In the genomic region with DNA sequence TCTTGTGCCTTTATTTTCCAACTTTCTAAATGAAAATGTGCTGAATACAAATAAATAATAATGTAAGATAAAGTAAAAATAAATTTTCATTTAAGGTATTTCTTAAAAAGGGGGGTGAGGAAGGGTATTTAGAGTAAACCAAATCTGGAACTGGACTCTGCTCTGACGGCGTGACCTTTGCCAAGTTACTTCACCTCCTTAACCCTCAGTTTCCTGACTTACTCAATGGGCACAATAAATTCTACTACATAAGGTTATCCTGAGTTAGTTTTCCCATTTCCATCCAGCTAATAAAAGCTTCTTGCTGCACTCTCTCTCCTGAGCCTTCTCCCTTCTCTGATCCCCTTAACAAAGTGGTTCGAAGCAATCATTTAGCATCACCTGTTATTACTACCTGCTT, we compare ENCODE assay signal across 8 cellular contexts.
DNase-seq lines count a peak whose midpoint lies in the region; ATAC-seq, FAIRE-seq and TF ChIP-seq lines count a peak whose summit lies in the region.

No MANE protein-coding gene starts in this region.

- no peak overlapping the region for H2AFZ ChIP-seq in K562 (ENCODE audit: low read depth, low read length)

- CTCF ChIA-PET in K562 (lab: Yijun Ruan, JAX; ENCODE audit: low intra/inter-chr PET ratio): interaction anchor here (2.2 kb wide), 1 partner anchor 105 kb away, joined by 10 read pairs; a partner anchor contains a TSS

- intact Hi-C loops in heart right ventricle (cut with DNase I) (loop anchor here in 9 of 10 donors (2.0 to 10.0 kb wide), 8 partner anchors 56 to 466 kb away; a partner anchor contains a TSS), Right ventricle myocardium inferior (cut with DNase I) (loop anchor here (1.0 to 5.0 kb wide), 2 partner anchors 105 to 459 kb away; a partner anchor contains a TSS), K562 (cut with micrococcal nuclease) (loop anchor here (5.0 kb wide), 4 partner anchors 104 to 879 kb away; a partner anchor contains a TSS), upper lobe of right lung (cut with DNase I) (no loop called here)

- TF ChIP-seq POLR2A in K562 (conservative IDR thresholded peaks at IDR 0.05): no peak

- DNase-seq in heart right ventricle: no peak
- DNase-seq in Right ventricle myocardium inferior (ENCODE audit: missing footprints): no peak
- no peak for DNase-seq in K562 (ENCODE audit: extremely low read depth in 1 of 4, low spot score in 3 of 4)
- DNase-seq in upper lobe of right lung: no peak
- no peak for DNase-seq in HT-29 (ENCODE audit: low spot score)
- DNase-seq in WERI-Rb-1: no peak

- in situ Hi-C loops in K562 (cut with MboI): no loop called here

- H3K9me1 ChIP-seq in K562 (ENCODE audit: control insufficient read depth, insufficient read depth, low read length): no peaks in the 10 kb centered on the region

- no peak for ATAC-seq in heart right ventricle
- ATAC-seq in Right ventricle myocardium inferior: no peak
- ATAC-seq in K562: no peak
- no peak for ATAC-seq in upper lobe of right lung
- no peak for ATAC-seq in HG02884 (IDR thresholded peaks at IDR 0.05; ENCODE audit: unreplicated experiment)

- peaks cover 0 to 23% (median 17%) of the 10 kb centered on the region in 9 donors for H3K4me1 ChIP-seq in heart right ventricle
- H3K4me1 ChIP-seq in K562 (replicated peaks in 1 of 2; ENCODE audit: control insufficient read depth in 2 of 2, insufficient read depth in 2 of 2, low read length in 2 of 2): peaks cover 0 to 2% of the 10 kb centered on the region in 2 experiments; a peak in 1 of 5 replicates
- H3K4me1 ChIP-seq in muscle layer of duodenum (ENCODE audit: control insufficient read depth in 1 of 2, insufficient read depth in 2 of 2, low read length in 2 of 2): peaks cover 5 to 6% of the 10 kb centered on the region in 2 donors
- H3K4me1 ChIP-seq in upper lobe of right lung: peaks cover 24% of the 10 kb centered on the region

- H3K27ac ChIP-seq in heart right ventricle (peak overlapping the region in 9 of 10 donors; percentile 31 to 94 (median 88)), K562 (ENCODE audit: extremely low read depth, low read depth, low read length) (no peak overlapping the region), muscle layer of duodenum (ENCODE audit: low read length) (peak overlapping the region; percentile 97), upper lobe of right lung (peak overlapping the region; percentile 89), WERI-Rb-1 (no peak overlapping the region)

- H3K27me3 ChIP-seq in heart right ventricle: no peaks in the 10 kb centered on the region
- 0 out of 5 replicates have a peak, but pooled peaks cover 0 to 5% of the 10 kb centered on the region in 2 experiments for H3K27me3 ChIP-seq in K562 (ENCODE audit: control insufficient read depth in 2 of 2, insufficient read depth in 2 of 2, low read length in 2 of 2)
- H3K27me3 ChIP-seq in muscle layer of duodenum (ENCODE audit: low read depth, low read length): no peaks in the 10 kb centered on the region
- H3K27me3 ChIP-seq in upper lobe of right lung: no peaks in the 10 kb centered on the region
- no peaks in the 10 kb centered on the region for H3K27me3 ChIP-seq in WERI-Rb-1 (ENCODE audit: insufficient read depth, low read depth, severe bottlenecking)

- no peak for FAIRE-seq in K562 (lab: Jason Lieb, UNC)

- no peaks in the 10 kb centered on the region for H4K20me1 ChIP-seq in K562 (replicated peaks; ENCODE audit: control insufficient read depth, insufficient read depth, low read length)

- no peak for TF ChIP-seq RAD21 in K562 (CRISPR knock-in tag; conservative IDR thresholded peaks at IDR 0.05 in 1 of 2, IDR thresholded peaks at IDR 0.05 in 1 of 2)

- TF ChIP-seq CTCF in heart right ventricle (IDR thresholded peaks at IDR 0.05) (no peak), K562 (IDR thresholded peaks at IDR 0.05 in 2 of 3, conservative IDR thresholded peaks at IDR 0.05 in 1 of 3; ENCODE audit: insufficient read depth in 2 of 3, low read depth in 1 of 3, low read length in 3 of 3) (no peak), upper lobe of right lung (IDR thresholded peaks at IDR 0.05) (no peak), WERI-Rb-1 (IDR thresholded peaks at IDR 0.05; ENCODE audit: low read depth, low read length) (no peak)

- no peak for TF ChIP-seq EP300 in K562 (IDR thresholded peaks at IDR 0.05; ENCODE audit: low read length)

- no peak overlapping the region for H3K9ac ChIP-seq in K562 (ENCODE audit: insufficient read depth in 1 of 2, low read depth in 2 of 2, low read length in 2 of 2)

- H3K36me3 ChIP-seq in heart right ventricle (peaks cover 0 to 23% (median 7%) of the 10 kb centered on the region in 9 donors), K562 (ENCODE audit: control insufficient read depth, insufficient read depth, low read length) (no peaks in the 10 kb centered on the region), muscle layer of duodenum (ENCODE audit: control insufficient read depth in 1 of 2, insufficient read depth in 2 of 2, low read length in 2 of 2) (peaks cover 2 to 7% of the 10 kb centered on the region in 2 donors), upper lobe of right lung (no peaks in the 10 kb centered on the region), WERI-Rb-1 (no peaks in the 10 kb centered on the region)

- POLR2A ChIA-PET in K562 (lab: Yijun Ruan, JAX): interaction anchor here (0.5 kb wide), 1 partner anchor 613 kb away, joined by 3 read pairs; no protein-coding TSS in a partner anchor

- 62 to 68% methylated on average over 3 of the region's 3 CpGs for whole genome bisulfite sequencing in heart right ventricle, 2 donors
- WGBS in K562 (ENCODE audit: insufficient coverage, low coverage, missing lambda C conversion rate): 5% methylated on average over 3 of the region's 3 CpGs

- H3K9me3 ChIP-seq in heart right ventricle (no peaks in the 10 kb centered on the region), K562 (replicated peaks; ENCODE audit: control insufficient read depth, insufficient read depth, low read depth, low read length) (no peaks in the 10 kb centered on the region), muscle layer of duodenum (ENCODE audit: control insufficient read depth in 1 of 2, low read length in 2 of 2) (no peaks in the 10 kb centered on the region), upper lobe of right lung (no peaks in the 10 kb centered on the region), WERI-Rb-1 (ENCODE audit: severe bottlenecking) (no peaks in the 10 kb centered on the region)

- H3K79me2 ChIP-seq in K562 (ENCODE audit: control insufficient read depth, insufficient read depth, low read length): no peaks in the 10 kb centered on the region

- H3K4me2 ChIP-seq in K562 (ENCODE audit: insufficient read depth, low read length): no peak overlapping the region

- H3K4me3 ChIP-seq in heart right ventricle (peak overlapping the region in 4 of 10 donors; percentile 36 to 54 (median 51)), K562 (no peak overlapping the region), muscle layer of duodenum (ENCODE audit: low read depth in 1 of 2, low read length in 2 of 2) (peak overlapping the region; percentile 57 to 66), upper lobe of right lung (peak overlapping the region; percentile 45), WERI-Rb-1 (ENCODE audit: low read depth, low read length) (no peak overlapping the region)

- no TSS peak for BruUV-seq in K562 (replicated peaks; lab: Mats Ljungman, UMichigan)

TF ChIP-seq in K562, 482 proteins besides CTCF, POLR2A, EP300 and RAD21:
- no peak for TF ChIP-seq PHB2 (IDR thresholded peaks at IDR 0.05; ENCODE audit: low read depth)
- TF ChIP-seq ESRRA (IDR thresholded peaks at IDR 0.05; ENCODE audit: borderline replicate concordance, low read depth): peak; percentile 45; the same call in 1 of the 2 replicates

Comparison
In these comparisons a context has a peak if more than half of its experiments do, and no peak if none do; other contexts are left out.
1. H3K27ac ChIP-seq: peak in heart right ventricle (9 of 10), muscle layer of duodenum (single experiment) and upper lobe of right lung (single experiment); none in K562 (single experiment) and WERI-Rb-1 (single experiment).
2. H3K4me3 ChIP-seq: peak in muscle layer of duodenum (2 of 2) and upper lobe of right lung (single experiment); none in K562 (single experiment) and WERI-Rb-1 (single experiment).